ENCODE assay signal across 8 cellular contexts in genomic region chr10:79244841-79245504, GRCh38.
DNase-seq lines count a peak whose midpoint lies in the region; ATAC-seq and TF ChIP-seq lines count a peak whose summit lies in the region.

No MANE protein-coding gene starts in this region.

- peaks cover 38 to 97% (median 85%) of the 10 kb centered on the region in 12 donors for H3K4me1 ChIP-seq in heart left ventricle

- DNase-seq in heart left ventricle (no peak), cardiac septum (ENCODE audit: low spot score) (no peak), UCSD-AML1 (lab: John Stamatoyannopoulos, UW; ENCODE audit: unreplicated experiment) (peak; percentile 55), naive B cell (peak; percentile 67), NCI-H526 treated with DMSO at 0.1 percent for 48 hours (lab: John Stamatoyannopoulos, UW) (no peak), globus pallidus (ENCODE audit: low spot score) (no peak)
- DNase-seq in activated CD4-positive, alpha-beta T cell treated with anti-CD3 and anti-CD28 coated beads, Interleukin-2, amount 50 U/mL, for 1 hour, result no peak

- no peaks in the 10 kb centered on the region for H3K36me3 ChIP-seq in heart left ventricle

- no peak for TF ChIP-seq POLR2A in heart left ventricle (IDR thresholded peaks at IDR 0.05)

- no peaks in the 10 kb centered on the region for H3K9me3 Mint-ChIP-seq in naive B cell

- no peak for TF ChIP-seq CTCF in heart left ventricle (IDR thresholded peaks at IDR 0.05)

- peaks cover 65 to 78% (median 71%) of the 10 kb centered on the region in 3 donors for H3K4me1 Mint-ChIP-seq in naive B cell

- no peak for ATAC-seq in heart left ventricle
- ATAC-seq in HG03039 (IDR thresholded peaks at IDR 0.05; ENCODE audit: unreplicated experiment), result peak; percentile 23
- peak; percentile 51 to 65 for ATAC-seq in naive B cell (ENCODE audit: low read depth in 2 of 2)

- intact Hi-C loops in heart left ventricle (cut with DNase I), result loop anchor here in 1 of 10 donors (5.0 kb wide), 1 partner anchor 42 kb away; no protein-coding TSS in a partner anchor
- intact Hi-C loops in cardiac septum (cut with DNase I), result no loop called here

- 60 to 68% (median 67%) methylated on average over 13 to 15 of the region's 15 CpGs for WGBS in heart left ventricle, 4 donors

- no peaks in the 10 kb centered on the region for H3K36me3 Mint-ChIP-seq in naive B cell

- peak overlapping the region; percentile 65 to 93 (median 88) for H3K27ac ChIP-seq in heart left ventricle

- H3K4me3 Mint-ChIP-seq in naive B cell, result peak overlapping the region; percentile 67 to 93 (median 86)

- no peaks in the 10 kb centered on the region for H3K27me3 Mint-ChIP-seq in naive B cell

- no peaks in the 10 kb centered on the region for H3K9me3 ChIP-seq in heart left ventricle

- H3K4me3 ChIP-seq in heart left ventricle, result peak overlapping the region in 7 of 12 donors; percentile 46 to 74 (median 61)

- peak overlapping the region; percentile 61 to 98 (median 95) for H3K27ac Mint-ChIP-seq in naive B cell

- H3K27me3 ChIP-seq in heart left ventricle, result no peaks in the 10 kb centered on the region

Comparison
In these comparisons a context has a peak if more than half of its experiments do, and no peak if none do; other contexts are left out.
1. ATAC-seq: peak in HG03039 (single experiment) and naive B cell (2 of 2); none in heart left ventricle (0 of 4).
2. DNase-seq: peak in UCSD-AML1 (single experiment) and naive B cell (single experiment); none in heart left ventricle (0 of 5), cardiac septum (single experiment), NCI-H526 treated with DMSO at 0.1 percent for 48 hours (single experiment), globus pallidus (single experiment) and activated CD4-positive, alpha-beta T cell treated with anti-CD3 and anti-CD28 coated beads, Interleukin-2, amount 50 U/mL, for 1 hour (single experiment).